In genomic region chr2:173815778-173816177, GRCh38 we compare ENCODE assay signal across 26 cellular contexts.
"Had no signal": no experiment of that assay in that cellular context is flagged by ENCODE, and none has a peak within 500 bp of the region (broad histone marks: within the 10 kb centered on the region; RNA-seq: fewer than 3 reads in every experiment).

No MANE protein-coding gene starts in this region.

- H3K9me3 Mint-ChIP-seq: activated B cell treated with CpG ODN at 0.5 μM for 24 hours; activated CD4-positive, alpha-beta T cell treated with anti-CD3 and anti-CD28 coated beads, Interleukin-2, amount 10 ng/mL, durations not matched to agents 24 days and 14 days; activated naive CD4-positive, alpha-beta T cell treated with anti-CD3 and anti-CD28 coated beads, Interleukin-2, amount 50 U/mL, for 72 hours; activated naive CD8-positive, alpha-beta T cell treated with anti-CD3 and anti-CD28 coated beads, Interleukin-2, amount 50 U/mL, for 24 hours; activated T-cell treated with anti-CD3 and anti-CD28 coated beads, Interleukin-2, amount 50 U/mL, for 4 hours had no signal

- ATAC-seq: activated CD8-positive, alpha-beta memory T cell treated with anti-CD3 and anti-CD28 coated beads, Interleukin-2, amount 10 ng/mL, durations not matched to agents 7 days and 5 days; activated naive CD4-positive, alpha-beta T cell treated with anti-CD3 and anti-CD28 coated beads, Interleukin-2, amount 50 U/mL, for 72 hours; activated naive CD8-positive, alpha-beta T cell treated with anti-CD3 and anti-CD28 coated beads, Interleukin-2, amount 50 U/mL, for 24 hours; activated T-cell treated with anti-CD3 and anti-CD28 coated beads, Interleukin-2, amount 50 U/mL, for 4 hours; PC-3; T-helper 17 cell had no signal

- H3K27ac Mint-ChIP-seq: activated B cell treated with CpG ODN at 0.5 μM for 24 hours; activated CD4-positive, alpha-beta T cell treated with anti-CD3 and anti-CD28 coated beads, Interleukin-2, amount 10 ng/mL, durations not matched to agents 24 days and 14 days; activated CD8-positive, alpha-beta memory T cell treated with anti-CD3 and anti-CD28 coated beads, Interleukin-2, amount 10 ng/mL, durations not matched to agents 7 days and 5 days; activated naive CD4-positive, alpha-beta T cell treated with anti-CD3 and anti-CD28 coated beads, Interleukin-2, amount 50 U/mL, for 72 hours; activated naive CD8-positive, alpha-beta T cell treated with anti-CD3 and anti-CD28 coated beads, Interleukin-2, amount 50 U/mL, for 24 hours; brain; T-helper 17 cell had no signal

- H3K4me3 Mint-ChIP-seq: activated B cell treated with CpG ODN at 0.5 μM for 24 hours; activated CD4-positive, alpha-beta T cell treated with anti-CD3 and anti-CD28 coated beads, Interleukin-2, amount 10 ng/mL, durations not matched to agents 24 days and 14 days; activated CD8-positive, alpha-beta memory T cell treated with anti-CD3 and anti-CD28 coated beads, Interleukin-2, amount 10 ng/mL, durations not matched to agents 7 days and 5 days; activated naive CD8-positive, alpha-beta T cell treated with anti-CD3 and anti-CD28 coated beads, Interleukin-2, amount 50 U/mL, for 24 hours; activated T-cell treated with anti-CD3 and anti-CD28 coated beads, Interleukin-2, amount 50 U/mL, for 4 hours; brain; T-helper 17 cell had no signal

- FAIRE-seq: astrocyte, RCC 7860, TTC549 had no signal

- DNase-seq: activated B cell treated with CpG ODN at 0.5 μM for 24 hours; activated CD4-positive, alpha-beta T cell treated with anti-CD3 and anti-CD28 coated beads for 1 hour; activated CD4-positive, alpha-beta T cell treated with anti-CD3 and anti-CD28 coated beads, Interleukin-2, amount 10 ng/mL, durations not matched to agents 24 days and 14 days; activated CD4-positive, alpha-beta T cell treated with anti-CD3 and anti-CD28 coated beads, Interleukin-2, amount 50 U/mL, for 48 hours; activated CD8-positive, alpha-beta memory T cell treated with anti-CD3 and anti-CD28 coated beads, Interleukin-2, amount 10 ng/mL, durations not matched to agents 7 days and 5 days; activated effector memory CD4-positive, alpha-beta T cell treated with anti-CD3 and anti-CD28 coated beads, Interleukin-2, amount 50 U/mL, for 16 hours; activated naive CD4-positive, alpha-beta T cell treated with Interleukin-2 at 50 U/mL for 16 hours; activated naive CD8-positive, alpha-beta T cell treated with anti-CD3 and anti-CD28 coated beads, Interleukin-2, amount 50 U/mL, for 24 hours; activated T-cell treated with anti-CD3 and anti-CD28 coated beads, Interleukin-2, amount 50 U/mL, for 4 hours; amygdala; KG1; NCI-H1092 treated with DMSO at 0.1 percent for 48 hours; NCI-H1436; NCI-H1694 treated with DMSO at 0.1 percent for 48 hours; NCI-H2029 treated with DMSO at 0.1 percent for 48 hours; NCI-H510A treated with DMSO at 0.1 percent for 48 hours; NCI-H69; PC-3; SIG-M5; T-helper 17 cell; T-helper 9 cell had no signal

- H3K36me3 Mint-ChIP-seq: activated CD8-positive, alpha-beta memory T cell treated with anti-CD3 and anti-CD28 coated beads, Interleukin-2, amount 10 ng/mL, durations not matched to agents 7 days and 5 days; activated naive CD4-positive, alpha-beta T cell treated with anti-CD3 and anti-CD28 coated beads, Interleukin-2, amount 50 U/mL, for 72 hours; brain had no signal

- H3K4me1 Mint-ChIP-seq: activated B cell treated with CpG ODN at 0.5 μM for 24 hours; activated CD4-positive, alpha-beta T cell treated with anti-CD3 and anti-CD28 coated beads, Interleukin-2, amount 10 ng/mL, durations not matched to agents 24 days and 14 days; activated CD8-positive, alpha-beta memory T cell treated with anti-CD3 and anti-CD28 coated beads, Interleukin-2, amount 10 ng/mL, durations not matched to agents 7 days and 5 days; activated naive CD8-positive, alpha-beta T cell treated with anti-CD3 and anti-CD28 coated beads, Interleukin-2, amount 50 U/mL, for 24 hours; T-helper 17 cell had no signal
